In genomic region chr5:176611435-176611834, GRCh38 we compare ENCODE assay signal across 8 cellular contexts. TPM values are rescaled to one million over a fixed set of nuclear protein-coding genes. Genes with fewer than 3 reads are reported as not detected.
DNase-seq lines count a peak whose midpoint lies in the region; ATAC-seq, FAIRE-seq and TF ChIP-seq lines count a peak whose summit lies in the region.

No MANE protein-coding gene starts in this region.

- H3K9me3 ChIP-seq in heart left ventricle: no peaks in the 10 kb centered on the region
- no peaks in the 10 kb centered on the region for H3K9me3 ChIP-seq in small intestine (ENCODE audit: control insufficient read depth, low read depth)

- peaks cover 0 to 27% (median 6%) of the 10 kb centered on the region in 9 donors for H3K27me3 ChIP-seq in heart left ventricle
- peaks cover 0 to 4% of the 10 kb centered on the region in 2 donors for H3K27me3 ChIP-seq in small intestine (ENCODE audit: control insufficient read depth in 2 of 2, insufficient read depth in 2 of 2, low read length in 2 of 2)

- ATAC-seq in heart left ventricle (no peak), HG03342 (IDR thresholded peaks at IDR 0.05; ENCODE audit: unreplicated experiment) (no peak), HG03520 (IDR thresholded peaks at IDR 0.05; ENCODE audit: unreplicated experiment) (no peak), HG02678 (IDR thresholded peaks at IDR 0.05; ENCODE audit: unreplicated experiment) (no peak)

- peak; percentile 88 for DNase-seq in ELR (ENCODE audit: low read depth)
- DNase-seq in NCI-H460 (ENCODE audit: extremely low read depth, low read depth): peak; percentile 48
- DNase-seq in activated naive CD4-positive, alpha-beta T cell treated with Interleukin-2 at 50 U/mL for 16 hours: peak; percentile 49
- DNase-seq in heart left ventricle: peak; percentile 72 to 81 (median 74)
- peak; percentile 50 for DNase-seq in small intestine

- no peaks in the 10 kb centered on the region for H3K36me3 ChIP-seq in heart left ventricle
- no peaks in the 10 kb centered on the region for H3K36me3 ChIP-seq in small intestine (ENCODE audit: control insufficient read depth in 2 of 2, insufficient read depth in 2 of 2, low read length in 2 of 2)

- peaks cover 0 to 18% (median 5%) of the 10 kb centered on the region in 12 donors for H3K4me1 ChIP-seq in heart left ventricle
- H3K4me1 ChIP-seq in small intestine (ENCODE audit: control insufficient read depth in 2 of 2, insufficient read depth in 1 of 2, low read depth in 1 of 2, low read length in 1 of 2): peaks cover 0 to 3% of the 10 kb centered on the region in 2 donors

- H3K4me3 ChIP-seq in heart left ventricle (no peak overlapping the region), small intestine (ENCODE audit: low read depth in 1 of 2, low read length in 2 of 2) (no peak overlapping the region)

- no peak for TF ChIP-seq POLR2A in heart left ventricle (IDR thresholded peaks at IDR 0.05)

- FAIRE-seq in small intestine (lab: Jason Lieb, UNC): no peak

- TF ChIP-seq CTCF in heart left ventricle (IDR thresholded peaks at IDR 0.05): no peak

- WGBS in heart left ventricle, 4 donors: 10 to 11% (median 10%) methylated on average over 10 of the region's 10 CpGs
- 10 to 12% (median 11%) methylated on average over 10 of the region's 10 CpGs for WGBS in small intestine, 3 donors

- intact Hi-C loops in heart left ventricle (cut with DNase I): no loop called here

- H3K27ac ChIP-seq in heart left ventricle (no peak overlapping the region), small intestine (ENCODE audit: low read depth in 1 of 2, low read length in 1 of 2) (no peak overlapping the region)

RNA-seq across cellular contexts. Expression of gene GPRIN1, which starts 1.5 kb away (rescaled TPM):
- 1.5 and 2.0 TPM in 2 replicates for total RNA-seq in NCI-H460 (2014; rRNA removed; shearing (Covaris generic))
- polyA plus RNA-seq in NCI-H460 (2014; cell fraction: nucleus; rRNA removed): 2.3 TPM in 2 replicates
- total RNA-seq in heart left ventricle: 1 to 10 TPM in 1 of 9 donors, under 1 TPM in 8; 0.25 to 1.9 (median 0.48) TPM
- polyA plus RNA-seq in heart left ventricle (under 1 TPM; 0.15 to 0.36 TPM), small intestine (1 to 10 TPM in 1 of 3 donors, under 1 TPM in 1, not detected in 1; 0.54 to 1.6 TPM)

RNA-seq across cellular contexts. Expression of gene SNCB, which starts 18.9 kb away (rescaled TPM):
- 0.10 TPM in 1 of 2 replicates, not detected in the other for total RNA-seq in NCI-H460 (2014; rRNA removed; shearing (Covaris generic))
- polyA plus RNA-seq in NCI-H460 (2014; cell fraction: nucleus; rRNA removed): 0.61 TPM in 1 of 2 replicates, not detected in the other
- total RNA-seq in heart left ventricle: under 1 TPM in 1 of 9 donors, not detected in 8; 0.23 TPM
- not detected for polyA plus RNA-seq in heart left ventricle
- polyA plus RNA-seq in small intestine: under 1 TPM in 1 of 3 donors, not detected in 2; 0.73 TPM

RNA-seq across cellular contexts. Expression of gene EIF4E1B, which starts 19.0 kb away (rescaled TPM):
- total RNA-seq in NCI-H460 (2014; rRNA removed; shearing (Covaris generic)): not detected in 2 replicates
- polyA plus RNA-seq in NCI-H460 (2014; cell fraction: nucleus; rRNA removed): not detected in 2 replicates
- total RNA-seq in heart left ventricle: not detected
- polyA plus RNA-seq in heart left ventricle (not detected), small intestine (under 1 TPM in 1 of 3 donors, not detected in 2; 0.22 TPM)

RNA-seq across cellular contexts. Expression of gene TSPAN17, which starts 35.8 kb away (rescaled TPM):
- total RNA-seq in NCI-H460 (2014; rRNA removed; shearing (Covaris generic)): 25.0 and 33.8 TPM in 2 replicates
- 61.2 and 69.5 TPM in 2 replicates for polyA plus RNA-seq in NCI-H460 (2014; cell fraction: nucleus; rRNA removed)
- total RNA-seq in heart left ventricle: 10 to 100 TPM; 22.2 to 53.1 (median 30.9) TPM
- polyA plus RNA-seq in heart left ventricle: 10 to 100 TPM; 15.4 to 59.3 TPM
- polyA plus RNA-seq in small intestine: 10 to 100 TPM; 22.4 to 35.2 (median 25.9) TPM
